ENCODE assay signal across 19 cellular contexts in the genomic region with DNA sequence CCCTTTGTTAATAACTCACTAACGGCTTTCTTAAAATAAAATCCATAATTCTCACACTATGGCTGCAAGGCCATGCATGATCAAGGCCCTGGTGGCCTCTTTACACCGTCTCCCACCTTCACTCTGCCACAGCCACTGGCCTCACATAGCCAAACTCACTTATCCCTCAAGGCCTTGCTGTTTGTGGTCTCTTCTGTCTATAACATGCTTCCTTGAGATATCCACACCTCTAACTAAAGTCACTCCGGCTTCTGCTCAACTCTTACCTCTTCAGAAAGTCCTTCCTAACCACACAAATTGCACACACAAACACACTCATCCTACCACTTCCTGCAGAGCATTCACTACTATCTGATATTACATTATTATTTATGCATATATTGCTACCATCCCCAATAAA.
DNase-seq lines count a peak whose midpoint lies in the region; ATAC-seq, FAIRE-seq and TF ChIP-seq lines count a peak whose summit lies in the region.
"Had no signal": no experiment of that assay in that cellular context is flagged by ENCODE, and none has a peak within 500 bp of the region (broad histone marks: within the 10 kb centered on the region; RNA-seq: fewer than 3 reads in every experiment).

No MANE protein-coding gene starts in this region.

- H3K4me3 ChIP-seq in K562 (no peak overlapping the region), BE2C (ENCODE audit: low read depth, low read length) (no peak overlapping the region), heart right ventricle (no peak overlapping the region), SK-N-SH (ENCODE audit: low read depth in 2 of 2, low read length in 1 of 2) (no peak overlapping the region)

- H3K36me3 ChIP-seq in K562 (ENCODE audit: control insufficient read depth, insufficient read depth, low read length): no peaks in the 10 kb centered on the region
- H3K36me3 ChIP-seq in BE2C: no peaks in the 10 kb centered on the region
- no peaks in the 10 kb centered on the region for H3K36me3 ChIP-seq in heart right ventricle
- H3K36me3 ChIP-seq in SK-N-SH (replicated peaks in 1 of 2; ENCODE audit: control insufficient read depth in 1 of 2, insufficient read depth in 2 of 2, low read length in 1 of 2): no peaks in the 10 kb centered on the region

- H3K79me2 ChIP-seq in K562 (ENCODE audit: control insufficient read depth, insufficient read depth, low read length) (no peaks in the 10 kb centered on the region), SK-N-SH (ENCODE audit: insufficient read depth) (no peaks in the 10 kb centered on the region)

- POLR2A ChIA-PET in K562 (lab: Yijun Ruan, JAX): no interaction called here
- POLR2A ChIA-PET in SK-N-SH (lab: Yijun Ruan, JAX): no interaction called here

- no peak overlapping the region for H3K27ac Mint-ChIP-seq in stimulated activated naive CD8-positive, alpha-beta T cell treated with anti-CD3 and anti-CD28 coated beads, Interleukin-15, amount 100 ng/mL, for 72 hours
- peak overlapping the region; percentile 66 for H3K27ac Mint-ChIP-seq in T-helper 17 cell
- H3K27ac Mint-ChIP-seq: CD4-positive, alpha-beta memory T cell; HFFc6 had no signal

- TF ChIP-seq CTCF in K562 (IDR thresholded peaks at IDR 0.05 in 2 of 3, conservative IDR thresholded peaks at IDR 0.05 in 1 of 3; ENCODE audit: insufficient read depth in 2 of 3, low read depth in 1 of 3, low read length in 3 of 3): no peak
- TF ChIP-seq CTCF in BE2C (IDR thresholded peaks at IDR 0.05; ENCODE audit: low read depth, low read length): no peak
- no peak for TF ChIP-seq CTCF in heart right ventricle (IDR thresholded peaks at IDR 0.05)
- no peak for TF ChIP-seq CTCF in SK-N-SH (IDR thresholded peaks at IDR 0.05)

- H3K9ac ChIP-seq in K562 (ENCODE audit: insufficient read depth in 1 of 2, low read depth in 2 of 2, low read length in 2 of 2): no peak overlapping the region
- no peak overlapping the region for H3K9ac ChIP-seq in SK-N-SH

- H3K9me2 ChIP-seq in SK-N-SH: no peaks in the 10 kb centered on the region

- no peaks in the 10 kb centered on the region for H3F3A ChIP-seq in SK-N-SH (replicated peaks; ENCODE audit: insufficient read depth)

- H3K4me1 ChIP-seq in K562 (replicated peaks in 1 of 2; ENCODE audit: control insufficient read depth in 2 of 2, insufficient read depth in 2 of 2, low read length in 2 of 2) (no peaks in the 10 kb centered on the region), BE2C (peaks cover 1% of the 10 kb centered on the region; the same call in 1 of the 2 replicates), heart right ventricle (no peaks in the 10 kb centered on the region), SK-N-SH (ENCODE audit: control insufficient read depth in 1 of 2, insufficient read depth in 2 of 2, low read depth in 1 of 2, low read length in 1 of 2) (no peaks in the 10 kb centered on the region; a peak in 1 of 4 replicates)

- TF ChIP-seq EP300 in K562 (IDR thresholded peaks at IDR 0.05; ENCODE audit: low read length) (no peak), SK-N-SH (IDR thresholded peaks at IDR 0.05; ENCODE audit: borderline replicate concordance in 1 of 2, low read depth in 1 of 2, low read length in 1 of 2) (no peak)

- H3K4me3 Mint-ChIP-seq in stimulated activated naive CD8-positive, alpha-beta T cell treated with anti-CD3 and anti-CD28 coated beads, Interleukin-15, amount 100 ng/mL, for 72 hours: no peak overlapping the region
- H3K4me3 Mint-ChIP-seq in T-helper 17 cell: no peak overlapping the region
- H3K4me3 Mint-ChIP-seq: CD4-positive, alpha-beta memory T cell; HFFc6 had no signal

- DNase-seq in stimulated activated naive CD8-positive, alpha-beta T cell treated with anti-CD3 and anti-CD28 coated beads, Interleukin-15, amount 100 ng/mL, for 72 hours: no peak
- DNase-seq in stimulated activated naive CD8-positive, alpha-beta T cell treated with anti-CD3 and anti-CD28 coated beads, Interleukin-15, Interleukin-2, amounts not matched to agents 100 U/mL and 50 U/mL, for 24 hours: no peak
- DNase-seq in T-helper 17 cell (no peak), K562 (ENCODE audit: extremely low read depth in 1 of 4, low spot score in 3 of 4) (no peak), BE2C (no peak), heart right ventricle (no peak), GM19239 (ENCODE audit: insufficient read length, low spot score) (no peak), SK-N-SH (no peak)
- DNase-seq: ACHN; C1 segment of cervical spinal cord; CD4-positive, alpha-beta memory T cell; COR-L47; DMS153; DMS79 treated with DMSO at 0.1 percent for 48 hours; GDM1; HCEC 1CT; HFFc6 had no signal

- no peak overlapping the region for H2AFZ ChIP-seq in K562 (ENCODE audit: low read depth, low read length)
- H2AFZ ChIP-seq in SK-N-SH (ENCODE audit: low read depth): no peak overlapping the region

- no TSS peak for BruUV-seq in K562 (replicated peaks; lab: Mats Ljungman, UMichigan)

- TF ChIP-seq RAD21 in K562 (CRISPR knock-in tag; conservative IDR thresholded peaks at IDR 0.05 in 1 of 2, IDR thresholded peaks at IDR 0.05 in 1 of 2): no peak
- TF ChIP-seq RAD21 in SK-N-SH (IDR thresholded peaks at IDR 0.05; ENCODE audit: low read length): no peak

- intact Hi-C loops in K562 (cut with micrococcal nuclease) (loop anchor here (10.0 kb wide), 1 partner anchor 506 kb away; no protein-coding TSS in a partner anchor), heart right ventricle (cut with DNase I) (loop anchor here in 4 of 10 donors (10.0 kb wide), 2 partner anchors 216 to 506 kb away; no protein-coding TSS in a partner anchor)

- in situ Hi-C loops in K562 (cut with MboI): loop anchor here (25.0 kb wide), 1 partner anchor 439 kb away; no protein-coding TSS in a partner anchor

- H3K27ac ChIP-seq in K562 (ENCODE audit: extremely low read depth, low read depth, low read length) (no peak overlapping the region), heart right ventricle (no peak overlapping the region), SK-N-SH (ENCODE audit: low read depth in 2 of 2, low read length in 1 of 2) (no peak overlapping the region)

- no peaks in the 10 kb centered on the region for H3K36me3 Mint-ChIP-seq in T-helper 17 cell (ENCODE audit: low read depth)
- H3K36me3 Mint-ChIP-seq: CD4-positive, alpha-beta memory T cell had no signal

- no peaks in the 10 kb centered on the region for H3K4me1 Mint-ChIP-seq in stimulated activated naive CD8-positive, alpha-beta T cell treated with anti-CD3 and anti-CD28 coated beads, Interleukin-15, amount 100 ng/mL, for 72 hours
- H3K4me1 Mint-ChIP-seq in T-helper 17 cell: peaks cover 11% of the 10 kb centered on the region

- no peaks in the 10 kb centered on the region for H3K9me3 Mint-ChIP-seq in stimulated activated naive CD8-positive, alpha-beta T cell treated with anti-CD3 and anti-CD28 coated beads, Interleukin-15, amount 100 ng/mL, for 72 hours
- H3K9me3 Mint-ChIP-seq: HFFc6 had no signal

- H3K9me3 ChIP-seq in T-helper 17 cell (ENCODE audit: control insufficient read depth, low read length, poor library complexity, severe bottlenecking): no peaks in the 10 kb centered on the region
- H3K9me3 ChIP-seq in K562 (replicated peaks; ENCODE audit: control insufficient read depth, insufficient read depth, low read depth, low read length): no peaks in the 10 kb centered on the region
- no peaks in the 10 kb centered on the region for H3K9me3 ChIP-seq in BE2C
- no peaks in the 10 kb centered on the region for H3K9me3 ChIP-seq in heart right ventricle
- no peaks in the 10 kb centered on the region for H3K9me3 ChIP-seq in SK-N-SH

- H4K20me1 ChIP-seq in K562 (replicated peaks; ENCODE audit: control insufficient read depth, insufficient read depth, low read length) (no peaks in the 10 kb centered on the region), SK-N-SH (ENCODE audit: insufficient read depth) (no peaks in the 10 kb centered on the region)

- H3K4me2 ChIP-seq in K562 (ENCODE audit: insufficient read depth, low read length) (no peak overlapping the region), SK-N-SH (no peak overlapping the region)

- FAIRE-seq in K562 (lab: Jason Lieb, UNC): peak; percentile 6
- no peak for FAIRE-seq in GM19239 (lab: Jason Lieb, UNC)
- FAIRE-seq: D721Med, GM12892 had no signal

- H3K27me3 ChIP-seq in K562 (ENCODE audit: control insufficient read depth in 2 of 2, insufficient read depth in 2 of 2, low read length in 2 of 2) (no peaks in the 10 kb centered on the region), BE2C (no peaks in the 10 kb centered on the region), heart right ventricle (no peaks in the 10 kb centered on the region), SK-N-SH (ENCODE audit: insufficient read depth) (no peaks in the 10 kb centered on the region)

- CTCF ChIA-PET in K562 (lab: Yijun Ruan, JAX; ENCODE audit: low intra/inter-chr PET ratio): no interaction called here
- CTCF ChIA-PET in SK-N-SH (lab: Yijun Ruan, JAX): no interaction called here

- 55% methylated on average over 3 of the region's 3 CpGs for WGBS in K562 (ENCODE audit: insufficient coverage, low coverage, missing lambda C conversion rate)
- WGBS in heart right ventricle, 2 donors: 93 to 96% methylated on average over 3 of the region's 3 CpGs
- WGBS in SK-N-SH (ENCODE audit: low lambda C conversion rate): 96% methylated on average over 3 of the region's 3 CpGs

- H3K27me3 Mint-ChIP-seq in stimulated activated naive CD8-positive, alpha-beta T cell treated with anti-CD3 and anti-CD28 coated beads, Interleukin-15, amount 100 ng/mL, for 72 hours: no peaks in the 10 kb centered on the region
- no peaks in the 10 kb centered on the region for H3K27me3 Mint-ChIP-seq in T-helper 17 cell
- H3K27me3 Mint-ChIP-seq: CD4-positive, alpha-beta memory T cell had no signal

- no peaks in the 10 kb centered on the region for H3K9me1 ChIP-seq in K562 (ENCODE audit: control insufficient read depth, insufficient read depth, low read length)

- ATAC-seq in stimulated activated naive CD8-positive, alpha-beta T cell treated with anti-CD3 and anti-CD28 coated beads, Interleukin-15, amount 100 ng/mL, for 72 hours: peak; percentile 9
- no peak for ATAC-seq in stimulated activated naive CD8-positive, alpha-beta T cell treated with anti-CD3 and anti-CD28 coated beads, Interleukin-15, Interleukin-2, amounts not matched to agents 100 U/mL and 50 U/mL, for 24 hours
- ATAC-seq in T-helper 17 cell: no peak
- ATAC-seq in K562: no peak
- ATAC-seq in heart right ventricle: no peak

- no peak for TF ChIP-seq POLR2A in K562 (conservative IDR thresholded peaks at IDR 0.05)

TF ChIP-seq in K562, 482 proteins besides CTCF, POLR2A, EP300 and RAD21 (continues in another document):
- TF ChIP-seq ZFPM2 (CRISPR knock-in tag; IDR thresholded peaks at IDR 0.05) (no peak), ZNF764 (CRISPR knock-in tag; IDR thresholded peaks at IDR 0.05; ENCODE audit: low read depth) (no peak), GTF2E2 (tag; IDR thresholded peaks at IDR 0.05) (no peak)

TF ChIP-seq in SK-N-SH, 30 proteins besides CTCF, POLR2A, EP300 and RAD21 (continues in another document):
- TF ChIP-seq, protein P1, sequence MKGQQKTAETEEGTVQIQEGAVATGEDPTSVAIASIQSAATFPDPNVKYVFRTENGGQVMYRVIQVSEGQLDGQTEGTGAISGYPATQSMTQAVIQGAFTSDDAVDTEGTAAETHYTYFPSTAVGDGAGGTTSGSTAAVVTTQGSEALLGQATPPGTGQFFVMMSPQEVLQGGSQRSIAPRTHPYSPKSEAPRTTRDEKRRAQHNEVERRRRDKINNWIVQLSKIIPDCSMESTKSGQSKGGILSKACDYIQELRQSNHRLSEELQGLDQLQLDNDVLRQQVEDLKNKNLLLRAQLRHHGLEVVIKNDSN (IDR thresholded peaks at IDR 0.05; ENCODE audit: borderline replicate concordance, low read depth): no peak
- TF ChIP-seq GATA2 (CRISPR knock-in tag; IDR thresholded peaks at IDR 0.05) (no peak), FOXJ3 (CRISPR knock-in tag; IDR thresholded peaks at IDR 0.05) (no peak)
